Comparison of ENCODE assay signal across 9 cellular contexts in genomic region chr20:6768228-6769185, GRCh38. TPM values are rescaled to one million over a fixed set of nuclear protein-coding genes. Genes with fewer than 3 reads are reported as not detected.
DNase-seq lines count a peak whose midpoint lies in the region; ATAC-seq, FAIRE-seq and TF ChIP-seq lines count a peak whose summit lies in the region.
"Had no signal": no experiment of that assay in that cellular context is flagged by ENCODE, and none has a peak within 500 bp of the region (broad histone marks: within the 10 kb centered on the region; RNA-seq: fewer than 3 reads in every experiment).

No MANE protein-coding gene starts in this region.

- H3K9me3 ChIP-seq in HepG2 (ENCODE audit: low read length) (no peaks in the 10 kb centered on the region), tibial nerve (no peaks in the 10 kb centered on the region)

- no peak for TF ChIP-seq POLR2A in HepG2 (IDR thresholded peaks at IDR 0.05; ENCODE audit: insufficient read depth in 1 of 2, low read depth in 2 of 2, low read length in 2 of 2)
- TF ChIP-seq POLR2A in tibial nerve (IDR thresholded peaks at IDR 0.05) = no peak

- H3K4me1 ChIP-seq in HepG2 (ENCODE audit: insufficient read depth, low read length) = no peaks in the 10 kb centered on the region
- peaks cover 0 to 49% (median 10%) of the 10 kb centered on the region in 4 donors for H3K4me1 ChIP-seq in tibial nerve

- no TSS peak for BruUV-seq in HepG2 (replicated peaks; lab: Mats Ljungman, UMichigan)

- whole genome bisulfite sequencing in HepG2 (ENCODE audit: low lambda C conversion rate) = 32% methylated on average over 49 of the region's 70 CpGs
- 1 to 2% methylated on average over 56 to 62 of the region's 70 CpGs for WGBS in tibial nerve, 2 donors

- H3K36me3 Mint-ChIP-seq in T-cell = no peaks in the 10 kb centered on the region
- H3K36me3 Mint-ChIP-seq: IgD-negative memory B cell had no signal

- CTCF ChIA-PET in HepG2 (lab: Yijun Ruan, JAX; ENCODE audit: low intra/inter-chr PET ratio, low total read pairs) = no interaction called here
- CTCF ChIA-PET in T-cell (lab: Charles Lee) = no interaction called here

- peak overlapping the region in 1 of 3 donors; percentile 41 for H3K4me3 Mint-ChIP-seq in T-cell

- no peak for FAIRE-seq in HepG2 (lab: Jason Lieb, UNC)

- peak; percentile 3 for ATAC-seq in HG03457 (IDR thresholded peaks at IDR 0.05; ENCODE audit: unreplicated experiment)
- no peak; the same call in 1 of the 3 replicates for ATAC-seq in HepG2
- no peak for ATAC-seq in T-cell (replicated peaks in 1 of 4)

- peak overlapping the region; percentile 81 for H3K4me2 ChIP-seq in HepG2 (ENCODE audit: low read depth, low read length)

- no peaks in the 10 kb centered on the region for H3K36me3 ChIP-seq in HepG2 (replicated peaks in 1 of 2; ENCODE audit: control insufficient read depth in 1 of 2, insufficient read depth in 2 of 2, low read length in 2 of 2)
- H3K36me3 ChIP-seq in tibial nerve = no peaks in the 10 kb centered on the region

- TF ChIP-seq EP300 in HepG2 (IDR thresholded peaks at IDR 0.05; ENCODE audit: low read depth in 2 of 2, low read length in 2 of 2) (no peak), HepG2 (CRISPR knock-in tag; IDR thresholded peaks at IDR 0.05; ENCODE audit: borderline replicate concordance) (no peak), tibial nerve (IDR thresholded peaks at IDR 0.05) (no peak)

- H3K27ac ChIP-seq in coronary artery (peak overlapping the region; percentile 82 to 90), HepG2 (ENCODE audit: extremely low read length, insufficient read depth, low read length) (no peak overlapping the region), tibial nerve (peak overlapping the region in 3 of 4 donors; percentile 72 to 85 (median 73))

- no peaks in the 10 kb centered on the region for H3K9me3 Mint-ChIP-seq in T-cell

- TF ChIP-seq CTCF in coronary artery (IDR thresholded peaks at IDR 0.05) (no peak), HepG2 (CRISPR knock-in tag; IDR thresholded peaks at IDR 0.05) (no peak), tibial nerve (IDR thresholded peaks at IDR 0.05) (no peak)

- H3K27me3 ChIP-seq in HepG2 (ENCODE audit: control insufficient read depth in 1 of 2, insufficient read depth in 2 of 2, low read length in 2 of 2) = peaks cover 11 to 30% of the 10 kb centered on the region in 2 experiments; a peak in 4 of 5 replicates
- H3K27me3 ChIP-seq in tibial nerve = peaks cover 0 to 17% of the 10 kb centered on the region in 2 donors

- H2AFZ ChIP-seq in HepG2 (ENCODE audit: low read length) = no peak overlapping the region

- in situ Hi-C loops in HepG2 (cut with HindIII; ENCODE audit: extremely low pct_ligation_motif_present, low pct_unique_long_range_greater_than_20kb) = no loop called here

- H3K4me3 ChIP-seq in coronary artery (peak overlapping the region; percentile 82), HepG2 (replicated peaks in 1 of 3; ENCODE audit: insufficient read depth in 1 of 3, low read depth in 2 of 3, low read length in 3 of 3) (peak overlapping the region; percentile 48 to 65 (median 53); a peak in 4 of 6 replicates), tibial nerve (peak overlapping the region; percentile 66 to 88 (median 72))

- no peak for TF ChIP-seq RAD21 in HepG2 (CRISPR knock-in tag; IDR thresholded peaks at IDR 0.05)

- no peaks in the 10 kb centered on the region for H4K20me1 ChIP-seq in HepG2 (ENCODE audit: insufficient read depth, low read length)

- intact Hi-C loops in HepG2 (cut with micrococcal nuclease; ENCODE audit: unreplicated experiment) = loop anchor here (5.0 to 10.0 kb wide), 2 partner anchors 186 to 1166 kb away; no protein-coding TSS in a partner anchor

- peaks cover 36 to 38% of the 10 kb centered on the region in 2 donors for H3K27me3 Mint-ChIP-seq in T-cell

- H3K79me2 ChIP-seq in HepG2 (ENCODE audit: insufficient read depth, low read length) = no peaks in the 10 kb centered on the region

- H3K9ac ChIP-seq in HepG2 (ENCODE audit: insufficient read depth, low read depth, low read length) = no peak overlapping the region

- peak; percentile 66 for DNase-seq in DMS53 (lab: John Stamatoyannopoulos, UW)
- DNase-seq in coronary artery (ENCODE audit: low spot score) = peak; percentile 75
- DNase-seq in HepG2 (ENCODE audit: low spot score) = no peak
- peak; percentile 10 to 20 for DNase-seq in tibial nerve (ENCODE audit: low spot score in 2 of 2)
- no peak for DNase-seq in H4 (ENCODE audit: low spot score)
- no peak for DNase-seq in activated CD4-positive, alpha-beta T cell treated with anti-CD3 and anti-CD28 coated beads for 1 hour
- no peak for DNase-seq in T-cell

- peaks cover 6 to 8% (median 8%) of the 10 kb centered on the region in 3 donors for H3K4me1 Mint-ChIP-seq in T-cell

- POLR2A ChIA-PET in HepG2 (lab: Yijun Ruan, JAX) (no interaction called here), T-cell (lab: Charles Lee) (no interaction called here)

- no peak overlapping the region for H3K27ac Mint-ChIP-seq in T-cell
- H3K27ac Mint-ChIP-seq: IgD-negative memory B cell had no signal

TF ChIP-seq in HepG2, 621 proteins besides CTCF, POLR2A, EP300 and RAD21 (continues in another document):
- TF ChIP-seq, protein P1, sequence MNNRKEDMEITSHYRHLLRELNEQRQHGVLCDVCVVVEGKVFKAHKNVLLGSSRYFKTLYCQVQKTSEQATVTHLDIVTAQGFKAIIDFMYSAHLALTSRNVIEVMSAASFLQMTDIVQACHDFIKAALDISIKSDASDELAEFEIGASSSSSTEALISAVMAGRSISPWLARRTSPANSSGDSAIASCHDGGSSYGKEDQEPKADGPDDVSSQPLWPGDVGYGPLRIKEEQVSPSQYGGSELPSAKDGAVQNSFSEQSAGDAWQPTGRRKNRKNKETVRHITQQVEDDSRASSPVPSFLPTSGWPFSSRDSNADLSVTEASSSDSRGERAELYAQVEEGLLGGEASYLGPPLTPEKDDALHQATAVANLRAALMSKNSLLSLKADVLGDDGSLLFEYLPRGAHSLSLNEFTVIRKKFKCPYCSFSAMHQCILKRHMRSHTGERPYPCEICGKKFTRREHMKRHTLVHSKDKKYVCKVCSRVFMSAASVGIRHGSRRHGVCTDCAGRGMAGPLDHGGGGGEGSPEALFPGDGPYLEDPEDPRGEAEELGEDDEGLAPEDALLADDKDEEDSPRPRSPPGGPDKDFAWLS (CRISPR knock-in tag; IDR thresholded peaks at IDR 0.05; ENCODE audit: borderline replicate concordance) = no peak
- no peak for TF ChIP-seq ZBTB39 (CRISPR knock-in tag; IDR thresholded peaks at IDR 0.05)
- TF ChIP-seq HNRNPK (IDR thresholded peaks at IDR 0.05; ENCODE audit: low read depth, low read length, poor library complexity, severe bottlenecking) = peak; percentile 43
- TF ChIP-seq, protein P2, sequence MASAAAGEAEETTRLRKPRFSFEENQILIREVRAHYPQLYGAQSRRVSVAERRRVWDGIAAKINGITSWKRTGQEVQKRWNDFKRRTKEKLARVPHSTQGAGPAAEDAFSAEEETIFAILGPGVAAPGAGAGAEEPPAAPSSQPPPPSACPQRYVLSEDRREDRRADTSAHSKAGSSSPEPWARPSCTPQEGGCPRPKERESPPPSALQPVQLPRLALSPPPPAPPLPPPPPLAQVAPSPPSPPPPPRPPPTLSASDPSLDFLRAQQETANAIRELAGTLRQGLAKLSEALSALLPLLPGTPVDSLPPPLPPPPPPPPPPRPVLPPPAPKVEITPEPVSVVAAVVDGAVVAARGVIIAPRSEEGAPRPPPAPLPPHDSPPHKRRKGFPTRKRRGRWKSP (CRISPR knock-in tag; IDR thresholded peaks at IDR 0.05) = peak; percentile 93; the same call in 1 of the 2 replicates

RNA-seq across cellular contexts. Expression of gene BMP2, which starts 1.0 kb away (rescaled TPM):
- total RNA-seq in HepG2 (2016; rRNA removed; fragmentation: Illumina TruSeq; extraction: Trizol) (0.02 TPM in 1 of 2 replicates, not detected in the other), tibial nerve (10 to 100 TPM in 3 of 4 donors, 1 to 10 TPM in 1; 9.6 to 25.5 (median 22.4) TPM), T-cell (under 1 TPM in 1 of 5 donors, not detected in 4; 0.13 TPM)
- total RNA-seq in HepG2 (2016; cell fraction: cytosol; rRNA removed; fragmentation: Illumina TruSeq; extraction: Trizol; ENCODE audit: low read depth) = not detected in 2 replicates
- total RNA-seq in HepG2 (2016; cell fraction: insoluble cytoplasmic fraction; rRNA removed; fragmentation: Illumina TruSeq; extraction: Trizol) = not detected in 2 replicates
- total RNA-seq in HepG2 (2016; cell fraction: membrane; rRNA removed; fragmentation: Illumina TruSeq; extraction: Trizol) = 0.03 TPM in 1 of 2 replicates, not detected in the other
- total RNA-seq in HepG2 (2016; cell fraction: nucleus; rRNA removed; fragmentation: Illumina TruSeq; extraction: Trizol) = 0.09 TPM in 1 of 2 replicates, not detected in the other
- 0.03 and 0.05 TPM in 2 replicates for polyA plus RNA-seq in HepG2 (2011; rRNA removed)
- 0.01 TPM in 1 of 2 replicates, not detected in the other for polyA plus RNA-seq in HepG2 (2011; cell fraction: cytosol; rRNA removed)
- not detected in 2 replicates for polyA plus RNA-seq in HepG2 (2011; cell fraction: nucleus; rRNA removed)
- 0.09 TPM in 1 of 2 replicates, not detected in the other for polyA plus RNA-seq in HepG2 (2012)
- not detected in 2 replicates for polyA plus RNA-seq in HepG2 (2016; cell fraction: cytosol; fragmentation: Illumina TruSeq; extraction: Trizol; ENCODE audit: low read depth)
- not detected in 2 replicates for polyA plus RNA-seq in HepG2 (2016; cell fraction: insoluble cytoplasmic fraction; fragmentation: Illumina TruSeq; extraction: Trizol; ENCODE audit: low read depth)
- not detected in 2 replicates for polyA plus RNA-seq in HepG2 (2016; cell fraction: membrane; fragmentation: Illumina TruSeq; extraction: Trizol; ENCODE audit: low read depth)
- polyA plus RNA-seq in HepG2 (2016; cell fraction: nucleus; fragmentation: Illumina TruSeq; extraction: Trizol; ENCODE audit: insufficient read depth, low read depth) = not detected in 2 replicates
- polyA minus RNA-seq in HepG2 (2011; rRNA and poly(A)+ RNA removed; ENCODE audit: low replicate concordance) = 16.1 TPM in 1 of 2 replicates, not detected in the other
- polyA minus RNA-seq in HepG2 (2011; cell fraction: cytosol; rRNA and poly(A)+ RNA removed) = 0.18 TPM in 1 of 2 replicates, not detected in the other
- 0.12 TPM in 1 of 2 replicates, not detected in the other for polyA minus RNA-seq in HepG2 (2011; cell fraction: nucleus; rRNA and poly(A)+ RNA removed)
- 0.97 and 1.1 TPM in 2 replicates for total RNA-seq in H4 (2014; rRNA removed; shearing (Covaris generic))
- polyA plus RNA-seq: IgD-negative memory B cell had no signal

Comparison
In these comparisons a context has a peak if more than half of its experiments do, and no peak if none do; other contexts are left out.
1. DNase-seq: peak in DMS53 (single experiment), coronary artery (single experiment) and tibial nerve (2 of 2); none in HepG2 (single experiment), H4 (single experiment), activated CD4-positive, alpha-beta T cell treated with anti-CD3 and anti-CD28 coated beads for 1 hour (single experiment) and T-cell (0 of 34).
2. Peak in every context shown above with its lines, with median percentiles within 50 percentile points of each other: H3K4me3 ChIP-seq.